15 cellular contexts compared by ENCODE assay signal in genomic region chr4:42786350-42787070, GRCh38.
DNase-seq lines count a peak whose midpoint lies in the region; ATAC-seq and TF ChIP-seq lines count a peak whose summit lies in the region.
"Had no signal": no experiment of that assay in that cellular context is flagged by ENCODE, and none has a peak within 500 bp of the region (broad histone marks: within the 10 kb centered on the region; RNA-seq: fewer than 3 reads in every experiment).

No MANE protein-coding gene starts in this region.

- intact Hi-C loops in testis (cut with DNase I; ENCODE audit: low total_unique reads), result no loop called here

- H3K4me1 ChIP-seq in testis (no peaks in the 10 kb centered on the region), suprapubic skin (no peaks in the 10 kb centered on the region)

- no peak overlapping the region for H3K27ac ChIP-seq in testis
- H3K27ac ChIP-seq in suprapubic skin, result no peak overlapping the region

- H3K36me3 ChIP-seq in testis (ENCODE audit: low read depth, missing control alignments) (no peaks in the 10 kb centered on the region), suprapubic skin (no peaks in the 10 kb centered on the region)

- WGBS in testis, 2 donors, result 55 to 71% methylated on average over 4 to 6 of the region's 6 CpGs
- WGBS in suprapubic skin, result 63% methylated on average over 6 of the region's 6 CpGs

- TF ChIP-seq POLR2A in testis (IDR thresholded peaks at IDR 0.05), result no peak
- TF ChIP-seq POLR2A in suprapubic skin (IDR thresholded peaks at IDR 0.05), result no peak

- TF ChIP-seq EP300 in suprapubic skin (IDR thresholded peaks at IDR 0.05), result no peak

- TF ChIP-seq CTCF in testis (IDR thresholded peaks at IDR 0.05), result no peak
- TF ChIP-seq CTCF in suprapubic skin (IDR thresholded peaks at IDR 0.05), result no peak

- no peak for ATAC-seq in GM19023 (IDR thresholded peaks at IDR 0.05; ENCODE audit: unreplicated experiment)
- ATAC-seq: activated CD4-positive, CD25-positive, alpha-beta regulatory T cell treated with anti-CD3 and anti-CD28 coated beads, Interleukin-2, amount 50 U/mL, for 24 hours had no signal

- peak; percentile 57 for DNase-seq in ELF-1 (ENCODE audit: low read depth, low spot score)
- DNase-seq in NCI-H1694 (lab: John Stamatoyannopoulos, UW), result peak; percentile 44
- DNase-seq in NCI-H510A treated with DMSO at 0.1 percent for 48 hours (lab: John Stamatoyannopoulos, UW), result peak; percentile 34
- DNase-seq in iPS-NIHi7 (ENCODE audit: extremely low spot score), result peak; percentile 58
- DNase-seq in testis, result no peak
- DNase-seq in suprapubic skin (ENCODE audit: low spot score in 2 of 2), result no peak
- no peak for DNase-seq in NK-92 (lab: John Stamatoyannopoulos, UW; ENCODE audit: unreplicated experiment)
- DNase-seq: activated effector memory CD4-positive, alpha-beta T cell treated with anti-CD3 and anti-CD28 coated beads, Interleukin-2, amount 50 U/mL, for 16 hours; AML-193; cerebellar nuclear complex; DMS153; foreskin fibroblast; SHP77 treated with DMSO at 0.1 percent for 48 hours had no signal

- H3K4me3 ChIP-seq in testis (no peak overlapping the region), suprapubic skin (no peak overlapping the region)

- H3K9me3 ChIP-seq in testis (no peaks in the 10 kb centered on the region), suprapubic skin (no peaks in the 10 kb centered on the region)

- H3K27me3 ChIP-seq in testis (no peaks in the 10 kb centered on the region), suprapubic skin (no peaks in the 10 kb centered on the region)

Comparison
In these comparisons a context has a peak if more than half of its experiments do, and no peak if none do; other contexts are left out.
1. DNase-seq: peak in ELF-1 (single experiment), NCI-H1694 (single experiment), NCI-H510A treated with DMSO at 0.1 percent for 48 hours (single experiment) and iPS-NIHi7 (single experiment); none in testis (single experiment), suprapubic skin (0 of 2) and NK-92 (single experiment).